In genomic region chr10:99659868-99660366, GRCh38 we compare ENCODE assay signal across 8 cellular contexts. TPM values are rescaled to one million over a fixed set of nuclear protein-coding genes. Genes with fewer than 3 reads are reported as not detected.
DNase-seq lines count a peak whose midpoint lies in the region; ATAC-seq and TF ChIP-seq lines count a peak whose summit lies in the region.

No MANE protein-coding gene starts in this region.

- H3K27ac Mint-ChIP-seq in T-cell = peak overlapping the region; percentile 17 to 74

- 17 to 25% methylated on average over 7 to 9 of the region's 10 CpGs for WGBS in gastroesophageal sphincter (ENCODE audit: low coverage in 1 of 2), 2 donors

- DNase-seq in H7 (no peak), T-cell (peak in 5 of 34 experiments; percentile 0 to 7 (median 1)), sciatic nerve (ENCODE audit: low spot score) (no peak), AML-193 (lab: John Stamatoyannopoulos, UW) (no peak)
- DNase-seq in NK-92 treated with Interleukin-12 subunit alpha and Interleukin-12 subunit beta, amount 100 ng/mL, for 24 hours (lab: John Stamatoyannopoulos, UW) = no peak
- DNase-seq in stimulated activated CD4-positive, alpha-beta T cell treated with anti-CD3 and anti-CD28 coated beads, Interleukin-2, amount 100 ng/mL, for 48 hours = no peak

- no peaks in the 10 kb centered on the region for H3K9me3 Mint-ChIP-seq in T-cell

- peaks cover 0 to 21% (median 10%) of the 10 kb centered on the region in 3 donors for H3K4me1 ChIP-seq in gastroesophageal sphincter

- H3K4me1 Mint-ChIP-seq in T-cell = peaks cover 22 to 28% (median 22%) of the 10 kb centered on the region in 3 donors

- H3K36me3 Mint-ChIP-seq in T-cell = peaks cover 4% of the 10 kb centered on the region

- CTCF ChIA-PET in T-cell (lab: Charles Lee) = interaction anchor here in 1 of 2 donors (1.8 to 1.9 kb wide), 2 partner anchors 39 to 41 kb away, joined by 8 to 9 read pairs; partner anchors contain the start of gene SLC25A28

- TF ChIP-seq POLR2A in gastroesophageal sphincter (IDR thresholded peaks at IDR 0.05) = no peak

- H3K4me3 ChIP-seq in H7 (ENCODE audit: insufficient read depth, low read depth, low read length) (peak overlapping the region; percentile 86), gastroesophageal sphincter (peak overlapping the region; percentile 70 to 76)

- H3K27me3 ChIP-seq in H7 (ENCODE audit: control insufficient read depth, insufficient read depth, low read length) (peaks cover 18% of the 10 kb centered on the region; the same call in 1 of the 2 replicates), gastroesophageal sphincter (no peaks in the 10 kb centered on the region)

- intact Hi-C loops in sciatic nerve (cut with DNase I) = loop anchor here (5.0 kb wide), 1 partner anchor 1913 kb away; no protein-coding TSS in a partner anchor

- TF ChIP-seq CTCF in gastroesophageal sphincter (IDR thresholded peaks at IDR 0.05) = no peak

- POLR2A ChIA-PET in T-cell (lab: Charles Lee) = interaction anchor here in 1 of 2 donors (0.7 kb wide), 1 partner anchor 1918 kb away, joined by 5 read pairs; no protein-coding TSS in a partner anchor

- H3K4me3 Mint-ChIP-seq in T-cell = peak overlapping the region; percentile 85 to 90 (median 89)

- H3K36me3 ChIP-seq in H7 (replicated peaks; ENCODE audit: control insufficient read depth, insufficient read depth, low read length) (peaks cover 1% of the 10 kb centered on the region), gastroesophageal sphincter (peaks cover 0 to 8% of the 10 kb centered on the region in 2 donors)

- peak overlapping the region in 3 of 4 donors; percentile 9 to 74 (median 32) for H3K27ac ChIP-seq in gastroesophageal sphincter

- no peaks in the 10 kb centered on the region for H3K9me3 ChIP-seq in gastroesophageal sphincter

- H3K27me3 Mint-ChIP-seq in T-cell = peaks cover 11 to 15% of the 10 kb centered on the region in 2 donors

- no peak for TF ChIP-seq EP300 in gastroesophageal sphincter (IDR thresholded peaks at IDR 0.05)

- ATAC-seq in T-cell (replicated peaks in 1 of 4) (no peak), gastroesophageal sphincter (no peak), sciatic nerve (peak; percentile 7), GM21786 (IDR thresholded peaks at IDR 0.05; ENCODE audit: unreplicated experiment) (no peak)

RNA-seq across cellular contexts. Expression of gene ENTPD7, which starts 0.6 kb away (rescaled TPM):
- 8.2 and 8.6 TPM in 2 replicates for total RNA-seq in H7 (2014; rRNA removed; shearing (Covaris generic))
- total RNA-seq in T-cell (1 to 10 TPM; 2.6 to 3.8 (median 3.4) TPM), gastroesophageal sphincter (1 to 10 TPM; 4.5 to 9.1 (median 5.6) TPM), sciatic nerve (4.9 TPM)

RNA-seq across cellular contexts. Expression of gene SLC25A28, which starts 39.7 kb away (rescaled TPM):
- total RNA-seq in H7 (2014; rRNA removed; shearing (Covaris generic)) = 21.5 and 24.0 TPM in 2 replicates
- total RNA-seq in T-cell (10 to 100 TPM; 78.9 to 90.4 (median 87.0) TPM), gastroesophageal sphincter (10 to 100 TPM; 18.6 to 55.6 (median 33.3) TPM), sciatic nerve (53.9 TPM)
